Comparison of ENCODE assay signal across 15 cellular contexts in genomic region chr1:21077085-21077484, GRCh38.
DNase-seq lines count a peak whose midpoint lies in the region; ATAC-seq and TF ChIP-seq lines count a peak whose summit lies in the region.
"Had no signal": no experiment of that assay in that cellular context is flagged by ENCODE, and none has a peak within 500 bp of the region (broad histone marks: within the 10 kb centered on the region; RNA-seq: fewer than 3 reads in every experiment).

No MANE protein-coding gene starts in this region.

- H3K79me2 ChIP-seq in GM23248 (ENCODE audit: insufficient read depth), result peaks cover 98% of the 10 kb centered on the region

- TF ChIP-seq CTCF in endothelial cell (IDR thresholded peaks at IDR 0.05; ENCODE audit: unreplicated experiment), result no peak

- H3K4me1 Mint-ChIP-seq in endothelial cell (ENCODE audit: unreplicated experiment) (peaks cover 19% of the 10 kb centered on the region), naive B cell (peaks cover 14 to 20% (median 17%) of the 10 kb centered on the region in 3 donors)
- H3K4me1 Mint-ChIP-seq in stimulated activated effector memory CD8-positive, alpha-beta T cell treated with anti-CD3 and anti-CD28 coated beads, Interleukin-12 subunit alpha, Interleukin-12 subunit beta, amount 100 ng/mL, for 72 hours, result peaks cover 5% of the 10 kb centered on the region

- no peak for ATAC-seq in naive B cell (ENCODE audit: low read depth in 2 of 2)
- ATAC-seq in HG03469 (IDR thresholded peaks at IDR 0.05; ENCODE audit: unreplicated experiment), result no peak
- no peak for ATAC-seq in stimulated activated effector memory CD8-positive, alpha-beta T cell treated with anti-CD3 and anti-CD28 coated beads, Interleukin-12 subunit alpha, Interleukin-12 subunit beta, amount 100 ng/mL, for 72 hours
- ATAC-seq: activated T-cell treated with anti-CD3 and anti-CD28 coated beads, Interleukin-2, amount 50 U/mL, for 72 hours; Panc1 had no signal

- H3K36me3 ChIP-seq in GM23248 (ENCODE audit: low read depth), result no peaks in the 10 kb centered on the region
- H3K36me3 ChIP-seq: gastrocnemius medialis had no signal

- no peak overlapping the region for H3K4me3 ChIP-seq in GM23248
- H3K4me3 ChIP-seq: gastrocnemius medialis had no signal

- H3K4me3 Mint-ChIP-seq in endothelial cell (ENCODE audit: unreplicated experiment), result peak overlapping the region; percentile 39
- H3K4me3 Mint-ChIP-seq in naive B cell, result no peak overlapping the region
- H3K4me3 Mint-ChIP-seq in stimulated activated effector memory CD8-positive, alpha-beta T cell treated with anti-CD3 and anti-CD28 coated beads, Interleukin-12 subunit alpha, Interleukin-12 subunit beta, amount 100 ng/mL, for 72 hours, result no peak overlapping the region
- H3K4me3 Mint-ChIP-seq: activated B cell treated with CpG ODN at 0.5 μM for 24 hours; activated T-cell treated with anti-CD3 and anti-CD28 coated beads, Interleukin-2, amount 50 U/mL, for 72 hours; brain; CD4-positive, CD25-positive, alpha-beta regulatory T cell had no signal

- no peaks in the 10 kb centered on the region for H3K9me3 ChIP-seq in GM23248 (ENCODE audit: low read depth)
- H3K9me3 ChIP-seq: gastrocnemius medialis had no signal

- H3K27me3 Mint-ChIP-seq in endothelial cell (ENCODE audit: unreplicated experiment) (no peaks in the 10 kb centered on the region), naive B cell (no peaks in the 10 kb centered on the region)
- H3K27me3 Mint-ChIP-seq: activated B cell treated with CpG ODN at 0.5 μM for 24 hours; brain; CD4-positive, CD25-positive, alpha-beta regulatory T cell had no signal

- no peak overlapping the region for H2AFZ ChIP-seq in GM23248

- H3K9ac ChIP-seq in GM23248, result no peak overlapping the region

- DNase-seq in GM23248, result peak; percentile 71
- peak; percentile 17 for DNase-seq in OCI-M1 (lab: John Stamatoyannopoulos, UW)
- DNase-seq in endothelial cell (ENCODE audit: low spot score), result no peak
- DNase-seq in naive B cell, result no peak
- DNase-seq in OCI-M2 (lab: John Stamatoyannopoulos, UW; ENCODE audit: unreplicated experiment), result no peak
- DNase-seq in ecto neural progenitor cell (ENCODE audit: low spot score), result no peak
- DNase-seq in stimulated activated effector memory CD8-positive, alpha-beta T cell treated with anti-CD3 and anti-CD28 coated beads, Interleukin-12 subunit alpha, Interleukin-12 subunit beta, amount 100 ng/mL, for 72 hours (ENCODE audit: low spot score in 2 of 2), result no peak
- DNase-seq: activated B cell treated with CpG ODN at 0.5 μM for 24 hours; activated T-cell treated with anti-CD3 and anti-CD28 coated beads, Interleukin-2, amount 50 U/mL, for 72 hours; CD4-positive, CD25-positive, alpha-beta regulatory T cell; gastrocnemius medialis; NCI-H2029 had no signal

- H3K4me2 ChIP-seq in GM23248 (ENCODE audit: unreplicated experiment), result peak overlapping the region; percentile 17

- H3K4me1 ChIP-seq in GM23248 (ENCODE audit: insufficient read depth), result peaks cover 21% of the 10 kb centered on the region

- peak overlapping the region; percentile 44 for H3K27ac ChIP-seq in GM23248

- H3K9me2 ChIP-seq in GM23248 (ENCODE audit: insufficient read depth), result no peaks in the 10 kb centered on the region

- H3K27ac Mint-ChIP-seq in endothelial cell (ENCODE audit: unreplicated experiment), result peak overlapping the region; percentile 59
- peak overlapping the region in 4 of 6 donors; percentile 3 to 78 (median 26) for H3K27ac Mint-ChIP-seq in naive B cell
- no peak overlapping the region for H3K27ac Mint-ChIP-seq in stimulated activated effector memory CD8-positive, alpha-beta T cell treated with anti-CD3 and anti-CD28 coated beads, Interleukin-12 subunit alpha, Interleukin-12 subunit beta, amount 100 ng/mL, for 72 hours
- H3K27ac Mint-ChIP-seq: activated B cell treated with CpG ODN at 0.5 μM for 24 hours; activated T-cell treated with anti-CD3 and anti-CD28 coated beads, Interleukin-2, amount 50 U/mL, for 72 hours; CD4-positive, CD25-positive, alpha-beta regulatory T cell had no signal

- no peaks in the 10 kb centered on the region for H3K27me3 ChIP-seq in GM23248 (replicated peaks; ENCODE audit: insufficient read depth)
- H3K27me3 ChIP-seq: gastrocnemius medialis had no signal

- no peaks in the 10 kb centered on the region for H4K20me1 ChIP-seq in GM23248 (ENCODE audit: insufficient read depth)

- H3F3A ChIP-seq in GM23248 (ENCODE audit: insufficient read depth), result peaks cover 30% of the 10 kb centered on the region; the same call in 1 of the 2 replicates

- in situ Hi-C loops in GM23248 (cut with MboI), result no loop called here

- H3K36me3 Mint-ChIP-seq in endothelial cell (ENCODE audit: low read depth, unreplicated experiment) (peaks cover 3% of the 10 kb centered on the region), naive B cell (peaks cover 4 to 7% of the 10 kb centered on the region in 2 donors)
- peaks cover 33% of the 10 kb centered on the region for H3K36me3 Mint-ChIP-seq in stimulated activated effector memory CD8-positive, alpha-beta T cell treated with anti-CD3 and anti-CD28 coated beads, Interleukin-12 subunit alpha, Interleukin-12 subunit beta, amount 100 ng/mL, for 72 hours

- no peaks in the 10 kb centered on the region for H3K9me3 Mint-ChIP-seq in endothelial cell (ENCODE audit: unreplicated experiment)
- H3K9me3 Mint-ChIP-seq in naive B cell, result no peaks in the 10 kb centered on the region
- no peaks in the 10 kb centered on the region for H3K9me3 Mint-ChIP-seq in stimulated activated effector memory CD8-positive, alpha-beta T cell treated with anti-CD3 and anti-CD28 coated beads, Interleukin-12 subunit alpha, Interleukin-12 subunit beta, amount 100 ng/mL, for 72 hours
- H3K9me3 Mint-ChIP-seq: activated B cell treated with CpG ODN at 0.5 μM for 24 hours; activated T-cell treated with anti-CD3 and anti-CD28 coated beads, Interleukin-2, amount 50 U/mL, for 72 hours; CD4-positive, CD25-positive, alpha-beta regulatory T cell had no signal

Comparison
In these comparisons a context has a peak if more than half of its experiments do, and no peak if none do; other contexts are left out.
1. DNase-seq: peak in GM23248 (single experiment) and OCI-M1 (single experiment); none in endothelial cell (single experiment), naive B cell (single experiment), OCI-M2 (single experiment), ecto neural progenitor cell (single experiment) and stimulated activated effector memory CD8-positive, alpha-beta T cell treated with anti-CD3 and anti-CD28 coated beads, Interleukin-12 subunit alpha, Interleukin-12 subunit beta, amount 100 ng/mL, for 72 hours (0 of 2).